9 cellular contexts compared by ENCODE assay signal in the genomic region with DNA sequence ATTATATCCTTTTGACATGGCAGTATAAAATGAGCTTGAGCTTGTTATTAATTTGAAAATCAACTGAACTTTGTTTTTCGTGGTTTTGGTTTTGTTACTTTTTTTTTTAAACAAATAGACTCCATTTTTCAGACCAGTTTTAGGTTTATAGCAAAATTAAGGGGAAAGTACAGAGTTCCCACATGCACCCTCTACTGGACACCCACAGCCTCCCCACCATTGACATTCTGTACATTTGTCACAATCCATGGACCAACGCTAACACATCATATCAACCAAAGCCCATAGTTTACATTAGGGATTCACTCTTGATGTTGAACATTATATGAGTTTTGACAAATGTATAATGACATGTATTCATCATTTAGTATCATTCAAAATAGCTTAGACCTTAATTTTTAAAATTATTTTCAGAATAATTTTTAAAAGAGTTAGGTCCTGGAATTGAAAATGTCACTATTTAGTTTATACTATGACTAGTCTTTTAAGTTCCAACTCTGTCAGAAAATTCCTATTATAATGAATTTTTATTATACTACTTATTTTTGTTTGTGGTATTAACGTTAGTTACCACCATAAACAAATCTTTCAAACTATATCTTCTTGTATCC. TPM values are rescaled to one million over a fixed set of nuclear protein-coding genes. Genes with fewer than 3 reads are reported as not detected.
A peak's percentile ranks its signal among the peaks of the same experiment; 100 is the strongest.
DNase-seq lines count a peak whose midpoint lies in the region; TF ChIP-seq lines count a peak whose summit lies in the region.
"Had no signal": no experiment of that assay in that cellular context is flagged by ENCODE, and none has a peak within 500 bp of the region (broad histone marks: within the 10 kb centered on the region; RNA-seq: fewer than 3 reads in every experiment).

No MANE protein-coding gene starts in this region.

- H3K4me1 Mint-ChIP-seq in activated naive CD8-positive, alpha-beta T cell treated with anti-CD3 and anti-CD28 coated beads for 36 hours: no peaks in the 10 kb centered on the region

- no peak overlapping the region for H3K27ac ChIP-seq in SK-N-SH (ENCODE audit: low read depth in 2 of 2, low read length in 1 of 2)

- peaks cover 14% of the 10 kb centered on the region for H3F3A ChIP-seq in SK-N-SH (replicated peaks; ENCODE audit: insufficient read depth)

- no peaks in the 10 kb centered on the region for H3K27me3 ChIP-seq in BJ (ENCODE audit: control insufficient read depth, insufficient read depth, low read length)
- no peaks in the 10 kb centered on the region for H3K27me3 ChIP-seq in SK-N-SH (ENCODE audit: insufficient read depth)

- no peak overlapping the region for H3K27ac Mint-ChIP-seq in activated naive CD8-positive, alpha-beta T cell treated with anti-CD3 and anti-CD28 coated beads for 36 hours

- H3K9me2 ChIP-seq in SK-N-SH: no peaks in the 10 kb centered on the region

- TF ChIP-seq CTCF in BJ (IDR thresholded peaks at IDR 0.05; ENCODE audit: insufficient read depth, low read depth, low read length) (peak; percentile 44), GM20000 (IDR thresholded peaks at IDR 0.05; ENCODE audit: extremely low read depth, missing control alignments) (peak; percentile 43), SK-N-SH (IDR thresholded peaks at IDR 0.05) (peak; percentile 57)

- peak overlapping the region; percentile 9; the same call in 1 of the 2 replicates for H2AFZ ChIP-seq in SK-N-SH (ENCODE audit: low read depth)

- H3K4me1 ChIP-seq in SK-N-SH (ENCODE audit: control insufficient read depth in 1 of 2, insufficient read depth in 2 of 2, low read depth in 1 of 2, low read length in 1 of 2): peaks cover 0 to 11% of the 10 kb centered on the region in 2 experiments; a peak in 2 of 4 replicates

- CTCF ChIA-PET in BJ (lab: Yijun Ruan, JAX): interaction anchor here (0.6 to 1.0 kb wide), 3 partner anchors 16 to 131 kb away, joined by 3 to 6 read pairs (median 4); a partner anchor contains a TSS
- CTCF ChIA-PET in SK-N-SH (lab: Yijun Ruan, JAX): interaction anchor here (0.7 to 1.8 kb wide), 6 partner anchors 12 to 176 kb away, joined by 3 to 7 read pairs (median 4); no protein-coding TSS in a partner anchor

- no peak overlapping the region for H3K4me2 ChIP-seq in SK-N-SH

- no peaks in the 10 kb centered on the region for H4K20me1 ChIP-seq in SK-N-SH (ENCODE audit: insufficient read depth)

- no peaks in the 10 kb centered on the region for H3K79me2 ChIP-seq in SK-N-SH (ENCODE audit: insufficient read depth)

- no peak overlapping the region for H3K4me3 Mint-ChIP-seq in activated naive CD8-positive, alpha-beta T cell treated with anti-CD3 and anti-CD28 coated beads for 36 hours

- WGBS in SK-N-SH (ENCODE audit: low lambda C conversion rate): 55% methylated on average over 3 of the region's 3 CpGs

- H3K4me3 ChIP-seq in BJ (ENCODE audit: low read depth, low read length) (no peak overlapping the region), SK-N-SH (ENCODE audit: low read depth in 2 of 2, low read length in 1 of 2) (no peak overlapping the region)

- no peaks in the 10 kb centered on the region for H3K9me3 Mint-ChIP-seq in activated naive CD8-positive, alpha-beta T cell treated with anti-CD3 and anti-CD28 coated beads for 36 hours

- no peaks in the 10 kb centered on the region for H3K36me3 Mint-ChIP-seq in activated naive CD8-positive, alpha-beta T cell treated with anti-CD3 and anti-CD28 coated beads for 36 hours

- peak; percentile 35; the same call in 1 of the 2 replicates for TF ChIP-seq RAD21 in SK-N-SH (IDR thresholded peaks at IDR 0.05; ENCODE audit: low read length)

- H3K27me3 Mint-ChIP-seq in activated naive CD8-positive, alpha-beta T cell treated with anti-CD3 and anti-CD28 coated beads for 36 hours: no peaks in the 10 kb centered on the region

- H3K9ac ChIP-seq in SK-N-SH: no peak overlapping the region

- H3K9me3 ChIP-seq in SK-N-SH: no peaks in the 10 kb centered on the region

- POLR2A ChIA-PET in BJ (lab: Charles Lee): no interaction called here
- POLR2A ChIA-PET in SK-N-SH (lab: Yijun Ruan, JAX): no interaction called here

- DNase-seq in BJ (ENCODE audit: low read depth) (no peak), GM20000 (ENCODE audit: low spot score) (peak; percentile 39), SK-N-SH (peak; percentile 47), hepatic stellate cell (ENCODE audit: low spot score) (peak; percentile 42), Ammon's horn (ENCODE audit: low spot score) (no peak), KG1 (lab: John Stamatoyannopoulos, UW) (no peak), DMS153 treated with DMSO at 0.1 percent for 48 hours (lab: John Stamatoyannopoulos, UW; ENCODE audit: unreplicated experiment) (no peak)
- DNase-seq in activated naive CD8-positive, alpha-beta T cell treated with anti-CD3 and anti-CD28 coated beads for 36 hours: no peak
- DNase-seq: NCI-H774 had no signal

- H3K36me3 ChIP-seq in BJ (ENCODE audit: control insufficient read depth, insufficient read depth, low read length) (no peaks in the 10 kb centered on the region), SK-N-SH (replicated peaks in 1 of 2; ENCODE audit: control insufficient read depth in 1 of 2, insufficient read depth in 2 of 2, low read length in 1 of 2) (no peaks in the 10 kb centered on the region)

- TF ChIP-seq EP300 in SK-N-SH (IDR thresholded peaks at IDR 0.05; ENCODE audit: borderline replicate concordance in 1 of 2, low read depth in 1 of 2, low read length in 1 of 2): no peak

TF ChIP-seq in SK-N-SH, 30 proteins besides CTCF, POLR2A, EP300 and RAD21:
- TF ChIP-seq NRF1 (IDR thresholded peaks at IDR 0.05; ENCODE audit: low read depth, low read length) (no peak), RXRA (IDR thresholded peaks at IDR 0.05; ENCODE audit: borderline replicate concordance, low read depth) (no peak), TCF12 (IDR thresholded peaks at IDR 0.05) (no peak), SMC3 (IDR thresholded peaks at IDR 0.05; ENCODE audit: low read depth, low read length) (0 out of 2 replicates have a peak, but pooled peaks have one; percentile 24), RFX5 (IDR thresholded peaks at IDR 0.05; ENCODE audit: low read length) (no peak), RCOR1 (IDR thresholded peaks at IDR 0.05; ENCODE audit: low read length) (no peak)

RNA-seq across cellular contexts. Expression of a gene that starts 35.3 kb away (rescaled TPM):
- polyA plus RNA-seq in BJ (2011; rRNA removed): 2.1 and 4.1 TPM in 2 replicates
- polyA minus RNA-seq in BJ (2011; rRNA and poly(A)+ RNA removed): 4.2 and 5.3 TPM in 2 replicates
- 1.7 and 1.9 TPM in 2 replicates for polyA plus RNA-seq in SK-N-SH (2012; rRNA removed)
- 2.6 and 3.1 TPM in 2 replicates for polyA plus RNA-seq in SK-N-SH (2012; cell fraction: cytosol; rRNA removed)
- polyA plus RNA-seq in SK-N-SH (2012; cell fraction: nucleus; rRNA removed): 2.5 and 4.4 TPM in 2 replicates
- total RNA-seq in activated naive CD8-positive, alpha-beta T cell treated with anti-CD3 and anti-CD28 coated beads for 36 hours: 1 to 10 TPM; 4.3 to 4.6 TPM

Comparison
In these comparisons a context has a peak if more than half of its experiments do, and no peak if none do; other contexts are left out.
1. DNase-seq: peak in GM20000 (single experiment), SK-N-SH (single experiment) and hepatic stellate cell (single experiment); none in BJ (single experiment), activated naive CD8-positive, alpha-beta T cell treated with anti-CD3 and anti-CD28 coated beads for 36 hours (single experiment), Ammon's horn (single experiment), KG1 (single experiment) and DMS153 treated with DMSO at 0.1 percent for 48 hours (single experiment).
2. Peak in every context shown above with its lines, with median percentiles within 50 percentile points of each other: CTCF ChIP-seq.